8 cellular contexts compared by ENCODE assay signal in the genomic region with DNA sequence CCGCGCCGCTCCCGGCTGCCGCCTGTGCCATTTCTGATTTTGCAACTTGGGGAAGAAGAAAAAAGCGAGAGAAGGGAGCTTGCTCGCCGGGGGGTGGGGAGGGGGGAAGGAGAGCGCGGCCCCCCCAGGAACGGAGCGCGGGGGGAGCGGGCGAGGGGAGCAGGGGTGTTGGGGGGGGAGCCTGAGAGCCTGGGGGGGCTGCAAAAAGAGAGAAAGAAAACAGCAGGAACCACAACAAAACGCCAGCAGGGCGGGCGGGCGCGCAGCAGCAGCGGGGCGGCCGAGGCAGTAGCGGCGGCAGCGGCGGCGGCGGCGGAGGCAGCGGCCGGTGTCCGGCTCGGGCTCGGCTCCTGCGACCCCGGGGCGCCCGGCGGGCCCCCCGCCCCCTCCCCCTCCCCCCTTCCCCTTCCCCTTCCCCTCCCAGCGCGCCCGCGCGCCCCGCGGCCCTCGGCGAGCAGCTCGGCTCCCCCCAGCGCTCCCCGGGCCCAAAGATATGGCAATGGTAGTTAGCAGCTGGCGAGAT. TPM values are rescaled to one million over a fixed set of nuclear protein-coding genes. Genes with fewer than 3 reads are reported as not detected.
A peak's percentile ranks its signal among the peaks of the same experiment; 100 is the strongest.
DNase-seq lines count a peak whose midpoint lies in the region; ATAC-seq and TF ChIP-seq lines count a peak whose summit lies in the region.

No MANE protein-coding gene starts in this region.

- peaks cover 13% of the 10 kb centered on the region for H3K79me1 ChIP-seq in neuronal stem cell (ENCODE audit: low read depth, low read length)

- POLR2A ChIA-PET in CD8-positive, alpha-beta T cell (lab: Charles Lee) = no interaction called here
- POLR2A ChIA-PET in GM10248 (lab: Yijun Ruan, JAX) = no interaction called here

- peak overlapping the region; percentile 65 for H3K4me2 ChIP-seq in neuronal stem cell (ENCODE audit: insufficient read depth, low read length, poor library complexity, severe bottlenecking)

- H3K4me3 Mint-ChIP-seq in CD8-positive, alpha-beta T cell = peak overlapping the region; percentile 51

- no peak overlapping the region for H3K27ac ChIP-seq in CD8-positive, alpha-beta T cell (ENCODE audit: low read depth, low read length)
- no peak overlapping the region for H3K27ac ChIP-seq in HUES48 (ENCODE audit: low read depth, low read length)
- peak overlapping the region in 1 of 2 donors; percentile 48 for H3K27ac ChIP-seq in coronary artery
- H3K27ac ChIP-seq in neuronal stem cell (replicated peaks; ENCODE audit: low read length) = peak overlapping the region; percentile 91

- no peaks in the 10 kb centered on the region for H3K36me3 Mint-ChIP-seq in CD8-positive, alpha-beta T cell

- no peak overlapping the region for H3K14ac ChIP-seq in neuronal stem cell (ENCODE audit: low read length)

- H3K4me3 ChIP-seq in CD8-positive, alpha-beta T cell (ENCODE audit: low read depth, low read length) = no peak overlapping the region
- H3K4me3 ChIP-seq in HUES48 (ENCODE audit: low read depth, low read length) (peak overlapping the region; percentile 52; the same call in 1 of the 2 replicates), coronary artery (peak overlapping the region; percentile 68), neuronal stem cell (ENCODE audit: low read length in 2 of 2) (peak overlapping the region; percentile 97 to 98)

- no peaks in the 10 kb centered on the region for H3K36me3 ChIP-seq in CD8-positive, alpha-beta T cell (ENCODE audit: insufficient read depth, low read length)
- H3K36me3 ChIP-seq in HUES48 (ENCODE audit: control insufficient read depth, insufficient read depth, low read length) (no peaks in the 10 kb centered on the region), neuronal stem cell (replicated peaks in 1 of 2; ENCODE audit: control insufficient read depth in 2 of 2, insufficient read depth in 2 of 2, low read length in 2 of 2) (peaks cover 7 to 44% of the 10 kb centered on the region in 2 donors)

- peak in 1 of 7 experiments; percentile 47 for DNase-seq in CD8-positive, alpha-beta T cell
- DNase-seq in coronary artery (ENCODE audit: low spot score) = no peak
- DNase-seq in neuronal stem cell (ENCODE audit: low spot score) = no peak
- DNase-seq in GM10248 (ENCODE audit: extremely low spot score) = no peak
- DNase-seq in foreskin melanocyte = no peak

- H4K8ac ChIP-seq in neuronal stem cell (ENCODE audit: low read depth, low read length) = no peak overlapping the region

- H2BK120ac ChIP-seq in neuronal stem cell (ENCODE audit: low read depth, low read length) = peak overlapping the region; percentile 87

- H3K27ac Mint-ChIP-seq in CD8-positive, alpha-beta T cell = no peak overlapping the region

- H3K9ac ChIP-seq in HUES48 (ENCODE audit: low read depth, low read length) (no peak overlapping the region), neuronal stem cell (ENCODE audit: low read depth, low read length, poor library complexity) (peak overlapping the region; percentile 84)

- ATAC-seq in CD8-positive, alpha-beta T cell = no peak
- ATAC-seq in HG03159 (IDR thresholded peaks at IDR 0.05; ENCODE audit: unreplicated experiment) = no peak
- ATAC-seq in HG02571 (IDR thresholded peaks at IDR 0.05; ENCODE audit: unreplicated experiment) = no peak

- H3K4me1 ChIP-seq in CD8-positive, alpha-beta T cell (ENCODE audit: insufficient read depth, low read length) = peaks cover 40% of the 10 kb centered on the region
- H3K4me1 ChIP-seq in HUES48 (ENCODE audit: control insufficient read depth, insufficient read depth, low read length) (peaks cover 28% of the 10 kb centered on the region), neuronal stem cell (ENCODE audit: control insufficient read depth in 2 of 2, insufficient read depth in 1 of 2, low read depth in 1 of 2, low read length in 2 of 2) (peaks cover 4 to 11% of the 10 kb centered on the region in 2 donors)

- H2BK5ac ChIP-seq in neuronal stem cell (ENCODE audit: low read length) = peak overlapping the region; percentile 96

- no peak overlapping the region for H4K91ac ChIP-seq in neuronal stem cell (ENCODE audit: low read depth, low read length, poor library complexity)

- no peaks in the 10 kb centered on the region for H3K9me3 ChIP-seq in CD8-positive, alpha-beta T cell (ENCODE audit: low read length)
- H3K9me3 ChIP-seq in HUES48 (ENCODE audit: control insufficient read depth, insufficient read depth, low read length) = no peaks in the 10 kb centered on the region
- H3K9me3 ChIP-seq in neuronal stem cell (replicated peaks in 1 of 2; ENCODE audit: control insufficient read depth in 2 of 2, insufficient read depth in 1 of 2, low read depth in 1 of 2, low read length in 2 of 2) = peaks cover 0 to 2% of the 10 kb centered on the region in 2 donors

- no peak for TF ChIP-seq CTCF in CD8-positive, alpha-beta T cell (IDR thresholded peaks at IDR 0.05)
- no peak for TF ChIP-seq CTCF in coronary artery (IDR thresholded peaks at IDR 0.05)
- TF ChIP-seq CTCF in GM10248 (IDR thresholded peaks at IDR 0.05; ENCODE audit: control extremely low read depth, extremely low read depth, low read depth, missing control alignments) = no peak

- H3K4me1 Mint-ChIP-seq in CD8-positive, alpha-beta T cell (ENCODE audit: low read depth) = peaks cover 27% of the 10 kb centered on the region

- H3K18ac ChIP-seq in neuronal stem cell (ENCODE audit: low read length) = peak overlapping the region; percentile 99

- H2BK12ac ChIP-seq in neuronal stem cell (ENCODE audit: low read length) = no peak overlapping the region

- no peak overlapping the region for H2BK15ac ChIP-seq in neuronal stem cell (ENCODE audit: low read length)

- H2AFZ ChIP-seq in neuronal stem cell (ENCODE audit: low read length) = no peak overlapping the region

- H3K9me3 Mint-ChIP-seq in CD8-positive, alpha-beta T cell = no peaks in the 10 kb centered on the region

- intact Hi-C loops in CD8-positive, alpha-beta T cell (cut with DNase I, micrococcal nuclease) = loop anchor here (2.0 to 5.0 kb wide), 4 partner anchors 18 to 1268 kb away; no protein-coding TSS in a partner anchor

- no peak overlapping the region for H3K23ac ChIP-seq in neuronal stem cell (ENCODE audit: low read depth, low read length, poor library complexity)

- no peak overlapping the region for H3K4ac ChIP-seq in neuronal stem cell (ENCODE audit: low read length)

- no CpG with 5 or more reads among the region's 54 CpGs for WGBS in neuronal stem cell (ENCODE audit: extremely low coverage in 2 of 2, insufficient read length in 2 of 2, insufficient replicate concordance in 1 of 2), 2 donors

- no peak overlapping the region for H2AK5ac ChIP-seq in neuronal stem cell (ENCODE audit: low read depth, low read length)

- H3K27me3 Mint-ChIP-seq in CD8-positive, alpha-beta T cell (ENCODE audit: low read depth) = peaks cover 53% of the 10 kb centered on the region

- CTCF ChIA-PET in CD8-positive, alpha-beta T cell (lab: Charles Lee) = no interaction called here
- CTCF ChIA-PET in GM10248 (lab: Yijun Ruan, JAX) = interaction anchor here (1.2 to 2.0 kb wide), 3 partner anchors 9 to 217 kb away, joined by 3 to 8 read pairs (median 3); no protein-coding TSS in a partner anchor

- H3K27me3 ChIP-seq in CD8-positive, alpha-beta T cell (ENCODE audit: insufficient read depth, low read length) = peaks cover 72% of the 10 kb centered on the region
- peaks cover 96% of the 10 kb centered on the region for H3K27me3 ChIP-seq in HUES48 (ENCODE audit: control insufficient read depth, insufficient read depth, low read length)
- peaks cover 0 to 15% (median 4%) of the 10 kb centered on the region in 3 experiments for H3K27me3 ChIP-seq in neuronal stem cell (ENCODE audit: control insufficient read depth in 3 of 3, insufficient read depth in 3 of 3, low read depth in 1 of 3, low read length in 3 of 3)

RNA-seq across cellular contexts. Expression of a gene that starts 1.6 kb away (rescaled TPM):
- not detected for total RNA-seq in CD8-positive, alpha-beta T cell
- polyA plus RNA-seq in neuronal stem cell (2013, experiment 1 of 2) = 63.6 TPM
- 66.2 TPM for polyA plus RNA-seq in neuronal stem cell (2013, experiment 2 of 2)

RNA-seq across cellular contexts. Expression of a gene that starts 3.6 kb away (rescaled TPM):
- not detected for total RNA-seq in CD8-positive, alpha-beta T cell
- polyA plus RNA-seq in neuronal stem cell (2013, experiment 1 of 2) = 12.0 TPM
- 12.9 TPM for polyA plus RNA-seq in neuronal stem cell (2013, experiment 2 of 2)
